Comparison of ENCODE assay signal across 21 cellular contexts in genomic region chr15:90807074-90807646, GRCh38.
DNase-seq lines count a peak whose midpoint lies in the region; ATAC-seq, FAIRE-seq and TF ChIP-seq lines count a peak whose summit lies in the region.
"Had no signal": no experiment of that assay in that cellular context is flagged by ENCODE, and none has a peak within 500 bp of the region (broad histone marks: within the 10 kb centered on the region; RNA-seq: fewer than 3 reads in every experiment).

No MANE protein-coding gene starts in this region.

- H3K27ac Mint-ChIP-seq in activated CD4-positive, alpha-beta T cell treated with anti-CD3 and anti-CD28 coated beads, Interleukin-2, amount 10 ng/mL, durations not matched to agents 24 days and 14 days = peak overlapping the region; percentile 86
- peak overlapping the region; percentile 71 for H3K27ac Mint-ChIP-seq in astrocyte (ENCODE audit: unreplicated experiment)
- H3K27ac Mint-ChIP-seq: HFFc6, nephron had no signal

- TF ChIP-seq CTCF in astrocyte (IDR thresholded peaks at IDR 0.05; ENCODE audit: insufficient read depth, low read depth, low read length) = no peak
- TF ChIP-seq CTCF in neutrophil (IDR thresholded peaks at IDR 0.05) = no peak

- H3K36me3 ChIP-seq in Karpas-422 (ENCODE audit: insufficient read depth, low read length) (peaks cover 39% of the 10 kb centered on the region), astrocyte (ENCODE audit: insufficient read depth, low read length) (peaks cover 3% of the 10 kb centered on the region), neutrophil (no peaks in the 10 kb centered on the region)
- H3K36me3 ChIP-seq: lower lobe of right lung had no signal

- H3K9me3 ChIP-seq in Karpas-422 (ENCODE audit: low read length) = no peaks in the 10 kb centered on the region
- no peaks in the 10 kb centered on the region for H3K9me3 ChIP-seq in astrocyte (ENCODE audit: insufficient read depth, low read depth, low read length)
- no peaks in the 10 kb centered on the region for H3K9me3 ChIP-seq in neutrophil
- H3K9me3 ChIP-seq: heart left ventricle, lower lobe of right lung, SK-N-SH had no signal

- ATAC-seq in HG03460 (IDR thresholded peaks at IDR 0.05; ENCODE audit: unreplicated experiment) (no peak), HG02642 (IDR thresholded peaks at IDR 0.05; ENCODE audit: poor library complexity, unreplicated experiment) (no peak), HG03457 (IDR thresholded peaks at IDR 0.05; ENCODE audit: unreplicated experiment) (no peak)
- ATAC-seq: heart left ventricle, lower lobe of right lung had no signal

- H3K4me3 Mint-ChIP-seq in activated CD4-positive, alpha-beta T cell treated with anti-CD3 and anti-CD28 coated beads, Interleukin-2, amount 10 ng/mL, durations not matched to agents 24 days and 14 days = peak overlapping the region; percentile 33
- no peak overlapping the region for H3K4me3 Mint-ChIP-seq in astrocyte (ENCODE audit: unreplicated experiment)
- H3K4me3 Mint-ChIP-seq: central memory CD8-positive, alpha-beta T cell; HFFc6; nephron had no signal

- H3K4me3 ChIP-seq in Karpas-422 (ENCODE audit: low read length) (peak overlapping the region; percentile 30; the same call in 1 of the 2 replicates), astrocyte (ENCODE audit: insufficient read depth, low read depth, low read length) (no peak overlapping the region), neutrophil (ENCODE audit: low read depth in 1 of 2, low read length in 1 of 2) (no peak overlapping the region)
- H3K4me3 ChIP-seq: lower lobe of right lung, PC-9 had no signal

- H3K9me3 Mint-ChIP-seq in activated CD4-positive, alpha-beta T cell treated with anti-CD3 and anti-CD28 coated beads, Interleukin-2, amount 10 ng/mL, durations not matched to agents 24 days and 14 days = no peaks in the 10 kb centered on the region
- H3K9me3 Mint-ChIP-seq in astrocyte (ENCODE audit: unreplicated experiment) = no peaks in the 10 kb centered on the region
- H3K9me3 Mint-ChIP-seq: central memory CD8-positive, alpha-beta T cell; HFFc6; nephron had no signal

- H3K4me1 ChIP-seq in Karpas-422 (ENCODE audit: low read length) = peaks cover 54% of the 10 kb centered on the region
- H3K4me1 ChIP-seq in astrocyte (ENCODE audit: insufficient read depth, low read length) = no peaks in the 10 kb centered on the region
- H3K4me1 ChIP-seq in neutrophil (ENCODE audit: control insufficient read depth in 1 of 2, insufficient read depth in 1 of 2, low read depth in 1 of 2, low read length in 1 of 2) = peaks cover 47 to 49% of the 10 kb centered on the region in 2 experiments

- H4K20me1 ChIP-seq in Karpas-422 (ENCODE audit: insufficient read depth, low read depth, low read length) (no peaks in the 10 kb centered on the region), astrocyte (ENCODE audit: insufficient read depth, low read length) (no peaks in the 10 kb centered on the region)

- H3K9ac ChIP-seq in Karpas-422 (ENCODE audit: low read length) = peak overlapping the region; percentile 39
- no peak overlapping the region for H3K9ac ChIP-seq in astrocyte (ENCODE audit: low read length)
- H3K9ac ChIP-seq: SK-N-SH had no signal

- H3K36me3 Mint-ChIP-seq in activated CD4-positive, alpha-beta T cell treated with anti-CD3 and anti-CD28 coated beads, Interleukin-2, amount 10 ng/mL, durations not matched to agents 24 days and 14 days (ENCODE audit: low read depth) = peaks cover 68% of the 10 kb centered on the region
- no peaks in the 10 kb centered on the region for H3K36me3 Mint-ChIP-seq in astrocyte (ENCODE audit: low read depth, unreplicated experiment)

- H2AFZ ChIP-seq in Karpas-422 (ENCODE audit: low read length) (no peak overlapping the region), astrocyte (ENCODE audit: low read depth, low read length) (no peak overlapping the region)
- H2AFZ ChIP-seq: PC-9 had no signal

- intact Hi-C loops in activated CD4-positive, alpha-beta T cell treated with anti-CD3 and anti-CD28 coated beads, Interleukin-2, amount 10 ng/mL, durations not matched to agents 24 days and 14 days (cut with micrococcal nuclease) = no loop called here

- H3K9me2 ChIP-seq in Karpas-422 (replicated peaks; ENCODE audit: insufficient read depth, low read length) = no peaks in the 10 kb centered on the region
- H3K9me2 ChIP-seq: SK-N-SH had no signal

- no peaks in the 10 kb centered on the region for H3K27me3 ChIP-seq in Karpas-422 (ENCODE audit: low read length)
- H3K27me3 ChIP-seq in astrocyte (ENCODE audit: insufficient read depth, low read length) = no peaks in the 10 kb centered on the region
- no peaks in the 10 kb centered on the region for H3K27me3 ChIP-seq in neutrophil
- H3K27me3 ChIP-seq: heart left ventricle had no signal

- peak; percentile 80 for DNase-seq in activated CD4-positive, alpha-beta T cell treated with anti-CD3 and anti-CD28 coated beads, Interleukin-2, amount 10 ng/mL, durations not matched to agents 24 days and 14 days
- no peak for DNase-seq in activated CD4-positive, alpha-beta T cell treated with anti-CD3 and anti-CD28 coated beads, Interleukin-2, amount 50 U/mL, for 1 hour
- DNase-seq in Karpas-422 (no peak), astrocyte (ENCODE audit: low read depth) (no peak)
- DNase-seq: activated CD4-positive, alpha-beta T cell treated with anti-CD3 and anti-CD28 coated beads, Interleukin-2, amount 50 U/mL, for 48 hours; activated effector memory CD4-positive, alpha-beta T cell treated with Interleukin-2 at 50 U/mL for 16 hours; heart left ventricle; HFFc6; lower lobe of right lung; NCI-H187; NCI-H2227 treated with DMSO at 0.1 percent for 48 hours; PC-9; SK-N-SH; stimulated activated CD4-positive, alpha-beta T cell treated with anti-CD3 and anti-CD28 coated beads, Interleukin-12 subunit alpha, Interleukin-12 subunit beta, amount 100 ng/mL, for 4 hours had no signal

- H3K79me2 ChIP-seq in Karpas-422 (ENCODE audit: low read length) (no peaks in the 10 kb centered on the region), astrocyte (ENCODE audit: insufficient read depth, low read length) (no peaks in the 10 kb centered on the region)

- peaks cover 54% of the 10 kb centered on the region for H3K4me1 Mint-ChIP-seq in activated CD4-positive, alpha-beta T cell treated with anti-CD3 and anti-CD28 coated beads, Interleukin-2, amount 10 ng/mL, durations not matched to agents 24 days and 14 days
- peaks cover 19% of the 10 kb centered on the region for H3K4me1 Mint-ChIP-seq in astrocyte (ENCODE audit: low read depth, unreplicated experiment)
- H3K4me1 Mint-ChIP-seq: central memory CD8-positive, alpha-beta T cell; nephron had no signal

- no peak for FAIRE-seq in astrocyte (lab: Jason Lieb, UNC)

- H3K4me2 ChIP-seq in Karpas-422 (ENCODE audit: low read depth, low read length, poor library complexity, severe bottlenecking) (peak overlapping the region; percentile 59), astrocyte (ENCODE audit: low read length) (no peak overlapping the region)
- H3K4me2 ChIP-seq: PC-9, SK-N-SH had no signal

- no peaks in the 10 kb centered on the region for H3K27me3 Mint-ChIP-seq in activated CD4-positive, alpha-beta T cell treated with anti-CD3 and anti-CD28 coated beads, Interleukin-2, amount 10 ng/mL, durations not matched to agents 24 days and 14 days
- H3K27me3 Mint-ChIP-seq in astrocyte (ENCODE audit: low read depth, unreplicated experiment) = no peaks in the 10 kb centered on the region
- H3K27me3 Mint-ChIP-seq: central memory CD8-positive, alpha-beta T cell had no signal

- peak overlapping the region; percentile 87 for H3K27ac ChIP-seq in Karpas-422 (ENCODE audit: low read length)
- no peak overlapping the region for H3K27ac ChIP-seq in astrocyte (ENCODE audit: low read depth, low read length)
- peak overlapping the region; percentile 70 for H3K27ac ChIP-seq in neutrophil
- H3K27ac ChIP-seq: C4-2B, lower lobe of right lung, PC-9 had no signal
